ENCODE assay signal across 14 cellular contexts in the genomic region with DNA sequence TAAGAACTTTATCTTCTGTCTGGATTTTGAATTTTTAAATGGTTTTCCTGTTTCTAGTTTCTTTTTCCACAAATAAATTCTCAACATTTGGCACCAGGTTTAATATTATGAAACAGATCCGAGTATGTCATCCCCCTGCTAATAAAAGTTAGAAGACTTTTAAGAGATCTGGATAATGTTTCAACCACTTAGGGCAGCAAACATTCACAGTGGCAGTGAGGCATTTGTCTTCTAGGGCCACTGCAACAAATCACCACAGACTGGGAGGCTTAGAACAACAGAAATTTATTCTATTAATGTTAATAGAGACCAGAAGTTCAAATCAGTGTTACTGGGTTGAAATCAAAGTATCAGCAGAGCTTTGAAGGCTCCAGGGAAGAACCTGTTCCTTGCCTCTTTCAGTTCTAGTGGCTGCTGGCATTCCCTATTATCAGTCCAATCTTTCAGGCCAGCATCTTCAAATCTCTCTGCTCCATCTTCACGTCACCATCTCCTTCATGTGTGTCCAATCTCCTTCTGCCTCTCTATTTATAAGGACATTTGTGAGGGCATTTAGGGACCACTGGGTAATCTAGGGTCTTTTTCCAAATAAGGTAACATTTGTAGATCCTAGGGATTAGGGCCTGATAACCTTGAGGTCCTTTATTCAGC. TPM values are rescaled to one million over a fixed set of nuclear protein-coding genes. Genes with fewer than 3 reads are reported as not detected.
DNase-seq lines count a peak whose midpoint lies in the region; ATAC-seq and TF ChIP-seq lines count a peak whose summit lies in the region.
"Had no signal": no experiment of that assay in that cellular context is flagged by ENCODE, and none has a peak within 500 bp of the region (broad histone marks: within the 10 kb centered on the region; RNA-seq: fewer than 3 reads in every experiment).

No MANE protein-coding gene starts in this region.

- H3K36me3 ChIP-seq in cardiac muscle cell = no peaks in the 10 kb centered on the region

- H3K27me3 ChIP-seq in cardiac muscle cell = no peaks in the 10 kb centered on the region

- H3K4me1 Mint-ChIP-seq in osteocyte (ENCODE audit: unreplicated experiment) (peaks cover 61% of the 10 kb centered on the region), immature natural killer cell (peaks cover 35 to 50% of the 10 kb centered on the region in 2 donors)

- DNase-seq in AG10803 (ENCODE audit: low read depth) = peak; percentile 36
- DNase-seq in SK-N-DZ (ENCODE audit: low spot score) = peak; percentile 69
- peak in 1 of 2 donors; percentile 61 for DNase-seq in cardiac muscle cell (ENCODE audit: low read depth in 1 of 2, low spot score in 1 of 2)
- no peak for DNase-seq in osteocyte (ENCODE audit: extremely low spot score, unreplicated experiment)
- DNase-seq in activated CD4-positive, CD25-positive, alpha-beta regulatory T cell treated with anti-CD3 and anti-CD28 coated beads, Interleukin-2, amount 50 U/mL, for 72 hours = no peak
- no peak for DNase-seq in activated naive CD4-positive, alpha-beta T cell treated with anti-CD3 and anti-CD28 coated beads, Interleukin-2, amount 50 U/mL, for 72 hours (ENCODE audit: low spot score in 2 of 2)
- DNase-seq in immature natural killer cell = no peak
- DNase-seq in LoVo (ENCODE audit: low spot score) = no peak
- DNase-seq: activated CD8-positive, alpha-beta T cell treated with anti-CD3 and anti-CD28 coated beads for 36 hours; activated effector memory CD4-positive, alpha-beta T cell treated with anti-CD3 and anti-CD28 coated beads, Interleukin-2, amount 50 U/mL, for 16 hours; MV-4-11; naive thymus-derived CD8-positive, alpha-beta T cell; NCI-H345 had no signal

- H3K4me1 ChIP-seq in cardiac muscle cell (ENCODE audit: low read depth) = peaks cover 28% of the 10 kb centered on the region

- H3K27ac ChIP-seq in cardiac muscle cell = peak overlapping the region; percentile 83

- H3K36me3 Mint-ChIP-seq in osteocyte (ENCODE audit: unreplicated experiment) (peaks cover 9% of the 10 kb centered on the region), immature natural killer cell (peaks cover 0 to under 1% (median 0%) of the 10 kb centered on the region in 3 donors)
- H3K36me3 Mint-ChIP-seq in activated naive CD4-positive, alpha-beta T cell treated with anti-CD3 and anti-CD28 coated beads, Interleukin-2, amount 50 U/mL, for 72 hours = no peaks in the 10 kb centered on the region

- TF ChIP-seq CTCF in AG10803 (conservative IDR thresholded peaks at IDR 0.05; ENCODE audit: low read length) = no peak
- TF ChIP-seq CTCF in cardiac muscle cell (IDR thresholded peaks at IDR 0.05; ENCODE audit: low read depth, low read length) = no peak
- no peak for TF ChIP-seq CTCF in osteocyte (IDR thresholded peaks at IDR 0.05)

- no peak overlapping the region for H3K4me3 Mint-ChIP-seq in osteocyte (ENCODE audit: unreplicated experiment)
- H3K4me3 Mint-ChIP-seq in immature natural killer cell = no peak overlapping the region
- H3K4me3 Mint-ChIP-seq: activated CD8-positive, alpha-beta T cell treated with anti-CD3 and anti-CD28 coated beads for 36 hours; naive thymus-derived CD8-positive, alpha-beta T cell had no signal

- H3K9me3 Mint-ChIP-seq in osteocyte (ENCODE audit: unreplicated experiment) (no peaks in the 10 kb centered on the region), immature natural killer cell (no peaks in the 10 kb centered on the region)
- H3K9me3 Mint-ChIP-seq in activated naive CD4-positive, alpha-beta T cell treated with anti-CD3 and anti-CD28 coated beads, Interleukin-2, amount 50 U/mL, for 72 hours = no peaks in the 10 kb centered on the region
- H3K9me3 Mint-ChIP-seq: activated CD8-positive, alpha-beta T cell treated with anti-CD3 and anti-CD28 coated beads for 36 hours; naive thymus-derived CD8-positive, alpha-beta T cell had no signal

- H3K27ac Mint-ChIP-seq in osteocyte (ENCODE audit: unreplicated experiment) (peak overlapping the region; percentile 72), immature natural killer cell (no peak overlapping the region)
- H3K27ac Mint-ChIP-seq in activated naive CD4-positive, alpha-beta T cell treated with anti-CD3 and anti-CD28 coated beads, Interleukin-2, amount 50 U/mL, for 72 hours = peak overlapping the region in 1 of 2 donors; percentile 50
- H3K27ac Mint-ChIP-seq: activated CD8-positive, alpha-beta T cell treated with anti-CD3 and anti-CD28 coated beads for 36 hours had no signal

- H3K4me3 ChIP-seq in AG10803 (ENCODE audit: low read length) (no peak overlapping the region), cardiac muscle cell (peak overlapping the region; percentile 5)

- no peaks in the 10 kb centered on the region for H3K9me3 ChIP-seq in cardiac muscle cell (ENCODE audit: low read depth)

- H3K27me3 Mint-ChIP-seq in osteocyte (ENCODE audit: unreplicated experiment) (no peaks in the 10 kb centered on the region), immature natural killer cell (ENCODE audit: low read depth in 3 of 3) (peaks cover 0 to 3% (median 1%) of the 10 kb centered on the region in 3 donors)
- H3K27me3 Mint-ChIP-seq: activated CD8-positive, alpha-beta T cell treated with anti-CD3 and anti-CD28 coated beads for 36 hours; naive thymus-derived CD8-positive, alpha-beta T cell had no signal

- no peak for ATAC-seq in activated naive CD4-positive, alpha-beta T cell treated with anti-CD3 and anti-CD28 coated beads, Interleukin-2, amount 50 U/mL, for 72 hours
- ATAC-seq: activated CD8-positive, alpha-beta T cell treated with anti-CD3 and anti-CD28 coated beads for 36 hours; esophagus mucosa; naive thymus-derived CD8-positive, alpha-beta T cell had no signal

RNA-seq across cellular contexts. Expression of a gene that starts 23.4 kb away (rescaled TPM):
- polyA plus RNA-seq in SK-N-DZ (2014; cell fraction: cytosol; rRNA removed) = 49.5 and 52.5 TPM in 2 replicates
- 28.1 and 29.8 TPM in 2 replicates for polyA plus RNA-seq in SK-N-DZ (2014; cell fraction: nucleus; rRNA removed)
- total RNA-seq in cardiac muscle cell = 148 and 177 TPM in 2 replicates
- 108 and 119 TPM in 2 replicates for polyA plus RNA-seq in cardiac muscle cell
- total RNA-seq in osteocyte = 129 and 131 TPM in 2 replicates
- total RNA-seq in activated naive CD4-positive, alpha-beta T cell treated with anti-CD3 and anti-CD28 coated beads, Interleukin-2, amount 50 U/mL, for 72 hours = 10 to 100 TPM; 36.1 to 37.1 TPM
- polyA plus RNA-seq in immature natural killer cell = 10 to 100 TPM; 25.7 to 37.4 (median 37.3) TPM

Comparison
In these comparisons a context has a peak if more than half of its experiments do, and no peak if none do; other contexts are left out.
1. DNase-seq: peak in AG10803 (single experiment) and SK-N-DZ (single experiment); none in osteocyte (single experiment), activated CD4-positive, CD25-positive, alpha-beta regulatory T cell treated with anti-CD3 and anti-CD28 coated beads, Interleukin-2, amount 50 U/mL, for 72 hours (single experiment), activated naive CD4-positive, alpha-beta T cell treated with anti-CD3 and anti-CD28 coated beads, Interleukin-2, amount 50 U/mL, for 72 hours (0 of 2), immature natural killer cell (0 of 3) and LoVo (single experiment).